ENCODE assay signal across 13 cellular contexts in the genomic region with DNA sequence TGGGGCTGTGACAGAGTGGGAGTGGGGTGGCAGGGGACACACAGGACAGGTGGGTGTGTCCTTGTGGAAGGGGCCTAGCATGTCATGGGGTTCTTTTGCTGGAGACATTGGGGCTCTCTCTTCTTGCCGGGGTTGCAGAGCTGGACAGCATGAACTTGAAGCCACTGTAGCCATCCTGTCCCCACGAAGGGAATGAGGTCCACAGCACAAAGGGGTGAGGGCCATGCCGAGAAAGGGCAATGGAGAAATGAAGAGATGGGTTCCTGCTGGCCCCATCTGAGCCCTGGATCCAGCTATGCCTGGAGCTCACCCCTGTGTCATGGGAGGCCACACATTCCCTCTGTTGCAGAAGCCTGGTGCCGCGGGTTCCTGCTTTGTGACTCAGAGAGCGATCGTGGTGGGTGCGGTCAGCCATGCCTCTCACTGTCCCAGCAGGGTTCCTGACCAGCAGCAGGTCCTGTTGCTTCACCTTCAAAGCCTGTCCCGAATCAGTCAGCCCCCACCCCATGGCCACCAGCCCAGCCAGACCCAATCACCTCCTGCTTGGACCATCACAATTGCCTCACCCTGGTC. TPM values are rescaled to one million over a fixed set of nuclear protein-coding genes. Genes with fewer than 3 reads are reported as not detected.
DNase-seq lines count a peak whose midpoint lies in the region; FAIRE-seq and TF ChIP-seq lines count a peak whose summit lies in the region.
"Had no signal": no experiment of that assay in that cellular context is flagged by ENCODE, and none has a peak within 500 bp of the region (broad histone marks: within the 10 kb centered on the region; RNA-seq: fewer than 3 reads in every experiment).

No MANE protein-coding gene starts in this region.

- no peak overlapping the region for H3K27ac ChIP-seq in H9 (ENCODE audit: insufficient read length, low read depth, low read length)

- no peak overlapping the region for H2AK5ac ChIP-seq in H9 (ENCODE audit: insufficient read length, low read length)

- H3K4ac ChIP-seq in H9 (ENCODE audit: low read depth, low read length): no peak overlapping the region

- no peak overlapping the region for H2BK15ac ChIP-seq in H9 (ENCODE audit: low read depth, low read length)

- H4K8ac ChIP-seq in H9 (replicated peaks; ENCODE audit: insufficient read length, low read depth, low read length): no peak overlapping the region

- H3K27me3 ChIP-seq in H9 (ENCODE audit: insufficient read depth, low read length): no peaks in the 10 kb centered on the region

- TF ChIP-seq CTCF in H9 (conservative IDR thresholded peaks at IDR 0.05): no peak

- H2BK5ac ChIP-seq in H9 (ENCODE audit: insufficient read length, low read length): no peak overlapping the region

- no peak overlapping the region for H2BK120ac ChIP-seq in H9 (ENCODE audit: low read depth, low read length, poor library complexity, severe bottlenecking)

- H3K9me3 Mint-ChIP-seq in activated T-helper 2 cell treated with anti-CD3 and anti-CD28 coated beads, Interferon-gamma antibody, Interleukin-2, Interleukin-4, amounts not matched to agents 10 μg/mL and 5 μg/mL and 100 μg/mL, durations not matched to agents 14 hours and 24 hours and 36 hours: no peaks in the 10 kb centered on the region
- peaks cover 0 to 4% of the 10 kb centered on the region in 2 experiments; a peak in 1 of 5 replicates for H3K9me3 Mint-ChIP-seq in H9
- H3K9me3 Mint-ChIP-seq: T-cell had no signal

- H3K36me3 Mint-ChIP-seq in activated T-helper 2 cell treated with anti-CD3 and anti-CD28 coated beads, Interferon-gamma antibody, Interleukin-2, Interleukin-4, amounts not matched to agents 10 μg/mL and 5 μg/mL and 100 μg/mL, durations not matched to agents 14 hours and 24 hours and 36 hours (ENCODE audit: low read depth): no peaks in the 10 kb centered on the region
- H3K36me3 Mint-ChIP-seq in H9 (ENCODE audit: insufficient read depth in 1 of 3, low read depth in 3 of 3): peaks cover 0 to 5% (median 4%) of the 10 kb centered on the region in 3 experiments; a peak in 2 of 7 replicates
- H3K36me3 Mint-ChIP-seq: T-cell had no signal

- no peak overlapping the region for H3K23ac ChIP-seq in H9 (ENCODE audit: insufficient read length, low read depth, low read length)

- intact Hi-C loops in activated T-helper 2 cell treated with anti-CD3 and anti-CD28 coated beads, Interferon-gamma antibody, Interleukin-2, Interleukin-4, amounts not matched to agents 10 μg/mL and 5 μg/mL and 100 μg/mL, durations not matched to agents 14 hours and 24 hours and 36 hours (cut with micrococcal nuclease): no loop called here

- no peak overlapping the region for H3K4me2 ChIP-seq in H9 (ENCODE audit: insufficient read depth, insufficient read length, low read length)

- no peaks in the 10 kb centered on the region for H3K27me3 Mint-ChIP-seq in activated T-helper 2 cell treated with anti-CD3 and anti-CD28 coated beads, Interferon-gamma antibody, Interleukin-2, Interleukin-4, amounts not matched to agents 10 μg/mL and 5 μg/mL and 100 μg/mL, durations not matched to agents 14 hours and 24 hours and 36 hours (ENCODE audit: low read depth)
- peaks cover 6% of the 10 kb centered on the region for H3K27me3 Mint-ChIP-seq in H9 (ENCODE audit: low read depth)
- H3K27me3 Mint-ChIP-seq: T-cell had no signal

- no peaks in the 10 kb centered on the region for H3K79me1 ChIP-seq in H9 (ENCODE audit: insufficient read depth, low read depth, low read length, poor library complexity, severe bottlenecking)

- no peak overlapping the region for H3T11ph ChIP-seq in H9 (ENCODE audit: low read length)

- no peak overlapping the region for H3K18ac ChIP-seq in H9 (ENCODE audit: insufficient read length, low read depth, low read length)

- no peak overlapping the region for H3K9ac ChIP-seq in H9 (ENCODE audit: extremely low read depth, insufficient read length, low read length)

- no peaks in the 10 kb centered on the region for H3K9me3 ChIP-seq in H9 (ENCODE audit: control insufficient read depth, low read depth, low read length)

- H4K20me1 ChIP-seq in H9 (ENCODE audit: control insufficient read depth, insufficient read depth, insufficient read length): no peaks in the 10 kb centered on the region

- H3K4me3 Mint-ChIP-seq in activated T-helper 2 cell treated with anti-CD3 and anti-CD28 coated beads, Interferon-gamma antibody, Interleukin-2, Interleukin-4, amounts not matched to agents 10 μg/mL and 5 μg/mL and 100 μg/mL, durations not matched to agents 14 hours and 24 hours and 36 hours (ENCODE audit: low read depth): no peak overlapping the region
- no peak overlapping the region for H3K4me3 Mint-ChIP-seq in H9
- H3K4me3 Mint-ChIP-seq: T-cell had no signal

- no peaks in the 10 kb centered on the region for H3K23me2 ChIP-seq in H9 (ENCODE audit: insufficient read length, low read depth, low read length, poor library complexity, severe bottlenecking)

- H3K27ac Mint-ChIP-seq in activated T-helper 2 cell treated with anti-CD3 and anti-CD28 coated beads, Interferon-gamma antibody, Interleukin-2, Interleukin-4, amounts not matched to agents 10 μg/mL and 5 μg/mL and 100 μg/mL, durations not matched to agents 14 hours and 24 hours and 36 hours: no peak overlapping the region
- no peak overlapping the region; a peak in 1 of 7 replicates for H3K27ac Mint-ChIP-seq in H9
- H3K27ac Mint-ChIP-seq: T-cell had no signal

- no peak for FAIRE-seq in frontal cortex (lab: Jason Lieb, UNC)

- peak; percentile 7 for DNase-seq in activated CD4-positive, alpha-beta T cell treated with anti-CD3 and anti-CD28 coated beads, Interleukin-2, amount 50 U/mL, for 1 hour
- no peak for DNase-seq in activated CD4-positive, alpha-beta T cell treated with anti-CD3 and anti-CD28 coated beads for 48 hours
- DNase-seq in RPMI7951 (ENCODE audit: low read depth) (peak; percentile 95), fibroblast of gingiva (ENCODE audit: low read depth) (peak; percentile 17), stromal cell of bone marrow (ENCODE audit: low read depth) (peak; percentile 21), H9 (no peak), frontal cortex (ENCODE audit: low spot score in 2 of 2) (no peak)
- no peak for DNase-seq in activated T-helper 2 cell treated with anti-CD3 and anti-CD28 coated beads, Interferon-gamma antibody, Interleukin-2, Interleukin-4, amounts not matched to agents 10 μg/mL and 5 μg/mL and 100 μg/mL, durations not matched to agents 14 hours and 24 hours and 36 hours (ENCODE audit: low spot score)
- DNase-seq: activated naive CD4-positive, alpha-beta T cell; NCI-H1417 treated with DMSO at 0.1 percent for 48 hours had no signal

- no peaks in the 10 kb centered on the region; the same call in 1 of the 2 replicates for H3K4me1 ChIP-seq in H9 (ENCODE audit: insufficient read depth, low read length)

- H3K4me1 Mint-ChIP-seq in activated T-helper 2 cell treated with anti-CD3 and anti-CD28 coated beads, Interferon-gamma antibody, Interleukin-2, Interleukin-4, amounts not matched to agents 10 μg/mL and 5 μg/mL and 100 μg/mL, durations not matched to agents 14 hours and 24 hours and 36 hours (ENCODE audit: low read depth): no peaks in the 10 kb centered on the region
- H3K4me1 Mint-ChIP-seq in H9: peaks cover 24 to 42% of the 10 kb centered on the region in 2 experiments

- H3K14ac ChIP-seq in H9 (ENCODE audit: insufficient read depth, low read length): no peak overlapping the region

- no peaks in the 10 kb centered on the region for H3K79me2 ChIP-seq in H9 (ENCODE audit: insufficient read depth, low read length)

- no peak overlapping the region for H3K56ac ChIP-seq in H9 (ENCODE audit: insufficient read length, low read depth, low read length)

- no peak overlapping the region for H4K91ac ChIP-seq in H9 (ENCODE audit: insufficient read length, low read depth, low read length)

- no peak overlapping the region for H4K5ac ChIP-seq in H9 (ENCODE audit: insufficient read length, low read depth, low read length)

- no peak overlapping the region for H2BK12ac ChIP-seq in H9 (ENCODE audit: insufficient read length, low read depth, low read length)

- WGBS in H9 (ENCODE audit: extremely low coverage, insufficient read length, low lambda C conversion rate): no CpG with 5 or more reads among the region's 9 CpGs

- no peak overlapping the region for H2AFZ ChIP-seq in H9 (ENCODE audit: low read length)

- no peak overlapping the region for H2BK20ac ChIP-seq in H9 (ENCODE audit: low read depth, low read length, poor library complexity, severe bottlenecking)

RNA-seq across cellular contexts. Expression of a gene that starts 50.0 kb away (rescaled TPM):
- total RNA-seq in RPMI7951 (2014; rRNA removed; shearing (Covaris generic)): not detected in 2 replicates
- total RNA-seq in activated T-helper 2 cell treated with anti-CD3 and anti-CD28 coated beads, Interferon-gamma antibody, Interleukin-2, Interleukin-4, amounts not matched to agents 10 μg/mL and 5 μg/mL and 100 μg/mL, durations not matched to agents 14 hours and 24 hours and 36 hours: not detected in 2 replicates
- total RNA-seq in H9 (2021) (not detected in 2 replicates), frontal cortex (not detected)
- total RNA-seq: glomerular endothelial cell, osteocyte, T-cell had no signal

Comparison
In these comparisons a context has a peak if more than half of its experiments do, and no peak if none do; other contexts are left out.
1. DNase-seq: peak in activated CD4-positive, alpha-beta T cell treated with anti-CD3 and anti-CD28 coated beads, Interleukin-2, amount 50 U/mL, for 1 hour (single experiment), RPMI7951 (single experiment), fibroblast of gingiva (single experiment) and stromal cell of bone marrow (single experiment); none in activated CD4-positive, alpha-beta T cell treated with anti-CD3 and anti-CD28 coated beads for 48 hours (single experiment), activated T-helper 2 cell treated with anti-CD3 and anti-CD28 coated beads, Interferon-gamma antibody, Interleukin-2, Interleukin-4, amounts not matched to agents 10 μg/mL and 5 μg/mL and 100 μg/mL, durations not matched to agents 14 hours and 24 hours and 36 hours (single experiment), H9 (single experiment) and frontal cortex (0 of 2).